ENCODE assay signal across 8 cellular contexts in the genomic region with DNA sequence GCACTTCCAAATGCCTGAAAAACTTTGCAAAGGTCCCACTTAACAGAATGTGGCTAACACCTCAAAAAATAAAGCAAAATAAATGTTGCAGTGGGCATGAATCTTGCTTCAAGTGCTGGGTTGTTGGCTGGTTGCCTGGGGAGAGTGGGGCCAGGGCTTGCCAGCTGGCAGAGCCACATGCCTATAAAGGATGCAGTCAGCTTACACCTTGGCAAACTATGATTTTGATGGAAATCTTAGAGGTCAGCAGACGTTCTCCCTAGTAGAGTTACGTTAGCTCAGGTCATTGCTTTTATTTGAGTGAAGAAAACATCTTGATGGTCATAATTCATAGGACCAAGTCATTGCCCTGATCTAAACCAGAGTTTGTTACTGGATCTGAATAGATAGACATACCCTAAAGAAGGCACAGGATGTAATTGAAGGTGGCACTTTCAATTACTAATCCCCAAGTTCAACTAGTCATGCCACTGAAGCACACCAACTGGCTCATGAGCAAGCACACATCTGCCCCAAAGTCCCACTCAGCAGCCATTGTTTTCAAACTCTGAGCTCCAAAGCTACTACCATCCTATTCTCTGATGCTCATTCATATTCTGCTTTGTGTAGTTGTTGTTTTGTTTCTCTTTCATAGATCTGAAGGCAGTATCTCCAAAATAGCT. TPM values are rescaled to one million over a fixed set of nuclear protein-coding genes. Genes with fewer than 3 reads are reported as not detected.
DNase-seq lines count a peak whose midpoint lies in the region; TF ChIP-seq lines count a peak whose summit lies in the region.

No MANE protein-coding gene starts in this region.

- peaks cover 4% of the 10 kb centered on the region; the same call in 1 of the 2 replicates for H3K36me3 Mint-ChIP-seq in HFFc6 (ENCODE audit: low read depth)
- H3K36me3 Mint-ChIP-seq in immature natural killer cell: no peaks in the 10 kb centered on the region

- no peak for DNase-seq in HFFc6
- DNase-seq in immature natural killer cell: peak in 2 of 3 donors; percentile 14 to 19
- DNase-seq in spleen: no peak
- no peak for DNase-seq in D341Med (ENCODE audit: low spot score)
- DNase-seq in CD1c-positive myeloid dendritic cell (ENCODE audit: extremely low spot score): no peak
- no peak for DNase-seq in HuH-7 (ENCODE audit: low spot score)

- no peak for TF ChIP-seq POLR2A in spleen (IDR thresholded peaks at IDR 0.05)

- H3K27ac ChIP-seq in BLaER1 treated with 17β-estradiol and CSF1 and Interleukin-3, amounts not matched to agents 10 nM and 100 nM: peak overlapping the region in 4 of 11 experiments; percentile 3 to 41 (median 23); a peak in 3 of 22 replicates
- H3K27ac ChIP-seq in OCI-LY3 (ENCODE audit: low read length) (no peak overlapping the region), spleen (no peak overlapping the region)

- no peak for TF ChIP-seq CTCF in HFFc6 (IDR thresholded peaks at IDR 0.05)
- no peak for TF ChIP-seq CTCF in OCI-LY3 (IDR thresholded peaks at IDR 0.05; ENCODE audit: low read depth, low read length)
- no peak for TF ChIP-seq CTCF in spleen (IDR thresholded peaks at IDR 0.05 in 8 of 11, conservative IDR thresholded peaks at IDR 0.05 in 3 of 11)

- H3K9me3 Mint-ChIP-seq in HFFc6 (no peaks in the 10 kb centered on the region), immature natural killer cell (no peaks in the 10 kb centered on the region)

- peak overlapping the region; percentile 4 to 69 (median 47); a peak in 18 of 22 replicates for H3K4me2 ChIP-seq in BLaER1 treated with 17β-estradiol and CSF1 and Interleukin-3, amounts not matched to agents 10 nM and 100 nM
- peak overlapping the region; percentile 44 for H3K4me2 ChIP-seq in OCI-LY3 (ENCODE audit: low read length)

- no peaks in the 10 kb centered on the region for H3K27me3 ChIP-seq in BLaER1 treated with 17β-estradiol and CSF1 and Interleukin-3, amounts not matched to agents 10 nM and 100 nM
- H3K27me3 ChIP-seq in OCI-LY3 (ENCODE audit: low read depth, low read length) (no peaks in the 10 kb centered on the region), spleen (replicated peaks in 1 of 7) (no peaks in the 10 kb centered on the region)

- H3K79me2 ChIP-seq in OCI-LY3 (ENCODE audit: low read length): no peaks in the 10 kb centered on the region

- H3K9me3 ChIP-seq in BLaER1 treated with 17β-estradiol and CSF1 and Interleukin-3, amounts not matched to agents 10 nM and 100 nM (replicated peaks in 1 of 11): peaks cover 0 to 7% (median 0%) of the 10 kb centered on the region in 11 experiments; a peak in 5 of 22 replicates
- H3K9me3 ChIP-seq in OCI-LY3 (ENCODE audit: insufficient read depth, low read length) (no peaks in the 10 kb centered on the region), spleen (no peaks in the 10 kb centered on the region)

- 56 to 69% (median 64%) methylated on average over 2 of the region's 2 CpGs for WGBS in spleen, 5 donors

- no peak overlapping the region for H3K9ac ChIP-seq in BLaER1 treated with 17β-estradiol and CSF1 and Interleukin-3, amounts not matched to agents 10 nM and 100 nM
- H3K9ac ChIP-seq in OCI-LY3 (ENCODE audit: low read length): no peak overlapping the region

- H3K4me3 Mint-ChIP-seq in HFFc6: peak overlapping the region; percentile 3; the same call in 1 of the 2 replicates
- H3K4me3 Mint-ChIP-seq in immature natural killer cell: no peak overlapping the region

- H3K27me3 Mint-ChIP-seq in HFFc6 (ENCODE audit: insufficient read depth) (no peaks in the 10 kb centered on the region), immature natural killer cell (ENCODE audit: low read depth in 3 of 3) (peaks cover 0 to 4% (median 1%) of the 10 kb centered on the region in 3 donors)

- H4K20me1 ChIP-seq in BLaER1 treated with 17β-estradiol and CSF1 and Interleukin-3, amounts not matched to agents 10 nM and 100 nM: no peaks in the 10 kb centered on the region
- H4K20me1 ChIP-seq in OCI-LY3 (ENCODE audit: insufficient read depth, low read length): no peaks in the 10 kb centered on the region

- intact Hi-C loops in spleen (cut with DNase I; ENCODE audit: low total_unique reads): no loop called here

- peaks cover 35 to 58% (median 42%) of the 10 kb centered on the region in 10 experiments for H3K4me1 ChIP-seq in BLaER1 treated with 17β-estradiol and CSF1 and Interleukin-3, amounts not matched to agents 10 nM and 100 nM
- H3K4me1 ChIP-seq in OCI-LY3 (ENCODE audit: low read length): peaks cover 34% of the 10 kb centered on the region
- H3K4me1 ChIP-seq in spleen: peaks cover 5 to 37% (median 15%) of the 10 kb centered on the region in 6 donors

- no peaks in the 10 kb centered on the region for H3K36me3 ChIP-seq in BLaER1 treated with 17β-estradiol and CSF1 and Interleukin-3, amounts not matched to agents 10 nM and 100 nM
- H3K36me3 ChIP-seq in OCI-LY3 (replicated peaks; ENCODE audit: low read depth, low read length): no peaks in the 10 kb centered on the region
- H3K36me3 ChIP-seq in spleen: no peaks in the 10 kb centered on the region

- H3K27ac Mint-ChIP-seq in HFFc6 (peak overlapping the region; percentile 63), immature natural killer cell (peak overlapping the region in 1 of 6 donors; percentile 1)

- peak overlapping the region; percentile 41; the same call in 1 of the 2 replicates for H2AFZ ChIP-seq in OCI-LY3 (ENCODE audit: low read depth, low read length)

- H3K4me1 Mint-ChIP-seq in HFFc6 (ENCODE audit: low read depth): peaks cover 36% of the 10 kb centered on the region
- peaks cover 4 to 12% of the 10 kb centered on the region in 2 donors for H3K4me1 Mint-ChIP-seq in immature natural killer cell

- no peak overlapping the region for H3K4me3 ChIP-seq in BLaER1 treated with 17β-estradiol and CSF1 and Interleukin-3, amounts not matched to agents 10 nM and 100 nM
- H3K4me3 ChIP-seq in OCI-LY3 (ENCODE audit: low read length) (no peak overlapping the region), spleen (no peak overlapping the region)

RNA-seq across cellular contexts. Expression of gene ZSWIM6, which starts 51.2 kb away (rescaled TPM):
- 10 to 100 TPM in 5 of 6 experiments, 1 to 10 TPM in 1; 9.7 to 13.5 (median 11.7) TPM for total RNA-seq in HFFc6 (2021; fragmentation: NEBNext Ultra II Directional; extraction: Animal tissue kit (Norgen Biotek cat#: 25700))
- polyA plus RNA-seq in immature natural killer cell: under 1 TPM; 0.40 to 0.76 (median 0.43) TPM
- 10 to 100 TPM; 15.7 to 22.9 (median 19.1) TPM for total RNA-seq in spleen
- polyA plus RNA-seq in spleen: 1 to 10 TPM; 3.1 to 4.8 (median 3.4) TPM

Comparison
In these comparisons a context has a peak if more than half of its experiments do, and no peak if none do; other contexts are left out.
1. DNase-seq: peak in immature natural killer cell (2 of 3); none in HFFc6 (single experiment), spleen (single experiment), D341Med (single experiment), CD1c-positive myeloid dendritic cell (single experiment) and HuH-7 (single experiment).